ENCODE assay signal across 9 cellular contexts in the genomic region with DNA sequence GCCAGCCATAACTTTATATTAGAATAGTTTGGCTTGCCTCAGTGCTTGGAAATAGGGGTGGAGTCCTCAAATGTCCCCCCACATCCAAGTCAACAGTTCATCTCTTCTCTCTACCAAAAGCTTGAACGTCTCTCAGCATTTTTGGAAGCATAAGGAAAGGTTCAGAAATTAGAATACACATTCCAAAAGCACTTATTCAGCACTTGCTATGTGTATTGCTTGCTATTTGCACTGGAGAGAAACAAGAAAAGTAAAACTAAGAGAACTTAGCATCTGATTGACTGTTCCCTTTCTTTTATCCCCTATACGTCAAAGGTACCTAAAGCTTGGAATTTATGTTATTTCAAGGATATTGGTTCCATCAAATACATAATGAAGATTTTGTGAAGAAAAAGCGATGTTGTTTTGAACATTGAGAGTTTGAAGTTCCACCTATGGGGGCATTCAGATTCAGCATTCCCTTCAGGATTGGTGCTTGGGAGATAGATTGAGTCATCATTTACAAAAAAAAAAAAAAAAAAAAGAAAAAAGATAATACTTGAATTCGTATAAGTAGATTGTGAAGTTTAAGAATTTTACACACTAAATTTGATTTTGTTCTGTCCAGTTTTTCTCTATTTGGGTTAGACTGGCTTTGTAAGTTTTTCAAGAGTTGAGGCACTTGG. TPM values are rescaled to one million over a fixed set of nuclear protein-coding genes. Genes with fewer than 3 reads are reported as not detected.
DNase-seq lines count a peak whose midpoint lies in the region; ATAC-seq and TF ChIP-seq lines count a peak whose summit lies in the region.
"Had no signal": no experiment of that assay in that cellular context is flagged by ENCODE, and none has a peak within 500 bp of the region (broad histone marks: within the 10 kb centered on the region; RNA-seq: fewer than 3 reads in every experiment).

No MANE protein-coding gene starts in this region.

- peak overlapping the region; percentile 95 to 99 for H3K4me3 Mint-ChIP-seq in activated T-cell treated with anti-CD3 and anti-CD28 coated beads, Interleukin-2, amount 50 U/mL, for 72 hours

- peaks cover 0 to 1% of the 10 kb centered on the region in 2 donors for H3K9me3 Mint-ChIP-seq in activated T-cell treated with anti-CD3 and anti-CD28 coated beads, Interleukin-2, amount 50 U/mL, for 72 hours

- no peak for ATAC-seq in activated T-cell treated with anti-CD3 and anti-CD28 coated beads, Interleukin-2, amount 50 U/mL, for 72 hours (replicated peaks in 1 of 2)

- H3K27ac ChIP-seq in tibial artery, result peak overlapping the region; percentile 92 to 94

- H3K4me3 ChIP-seq in adipocyte (ENCODE audit: low read length) (peak overlapping the region; percentile 99), kidney epithelial cell (ENCODE audit: low read depth, low read length) (peak overlapping the region; percentile 62), tibial artery (peak overlapping the region; percentile 77 to 84)

- H3K27me3 Mint-ChIP-seq in activated T-cell treated with anti-CD3 and anti-CD28 coated beads, Interleukin-2, amount 50 U/mL, for 72 hours (ENCODE audit: low read depth), result peaks cover 8% of the 10 kb centered on the region

- H3K36me3 Mint-ChIP-seq in activated T-cell treated with anti-CD3 and anti-CD28 coated beads, Interleukin-2, amount 50 U/mL, for 72 hours (ENCODE audit: insufficient read depth in 2 of 2), result peaks cover 6 to 15% of the 10 kb centered on the region in 2 donors

- H3K9me3 ChIP-seq in adipocyte (ENCODE audit: control insufficient read depth, low read length) (no peaks in the 10 kb centered on the region), tibial artery (no peaks in the 10 kb centered on the region)

- H3K4me1 Mint-ChIP-seq in activated T-cell treated with anti-CD3 and anti-CD28 coated beads, Interleukin-2, amount 50 U/mL, for 72 hours (ENCODE audit: low read depth), result peaks cover 22% of the 10 kb centered on the region

- H3K27me3 ChIP-seq in adipocyte (replicated peaks; ENCODE audit: control insufficient read depth, insufficient read depth, low read length), result no peaks in the 10 kb centered on the region
- no peaks in the 10 kb centered on the region for H3K27me3 ChIP-seq in kidney epithelial cell (ENCODE audit: control insufficient read depth, insufficient read depth, low read length)
- no peaks in the 10 kb centered on the region for H3K27me3 ChIP-seq in tibial artery

- peaks cover 40% of the 10 kb centered on the region for H3K36me3 ChIP-seq in adipocyte (ENCODE audit: control insufficient read depth, insufficient read depth, low read length, severe bottlenecking)
- H3K36me3 ChIP-seq in kidney epithelial cell (ENCODE audit: control insufficient read depth, insufficient read depth, low read length), result peaks cover 4% of the 10 kb centered on the region
- H3K36me3 ChIP-seq in tibial artery, result peaks cover 31 to 36% (median 34%) of the 10 kb centered on the region in 3 donors

- intact Hi-C loops in tibial artery (cut with DNase I; ENCODE audit: low total_unique reads), result no loop called here
- intact Hi-C loops in posterior vena cava (cut with DNase I), result no loop called here

- peak overlapping the region; percentile 99 for H3K27ac Mint-ChIP-seq in activated T-cell treated with anti-CD3 and anti-CD28 coated beads, Interleukin-2, amount 50 U/mL, for 72 hours

- peak overlapping the region; percentile 98 for H3K9ac ChIP-seq in adipocyte (ENCODE audit: low read length)

- TF ChIP-seq CTCF in kidney epithelial cell (IDR thresholded peaks at IDR 0.05; ENCODE audit: insufficient read depth, low read length, poor library complexity, severe bottlenecking) (no peak), tibial artery (IDR thresholded peaks at IDR 0.05) (no peak)

- H3K4me1 ChIP-seq in adipocyte (ENCODE audit: control insufficient read depth, insufficient read depth, low read length) (peaks cover 24% of the 10 kb centered on the region), tibial artery (peaks cover 0 to 24% (median 18%) of the 10 kb centered on the region in 4 donors)

- DNase-seq in activated T-cell treated with anti-CD3 and anti-CD28 coated beads, Interleukin-2, amount 50 U/mL, for 72 hours, result no peak
- no peak for DNase-seq in activated T-cell treated with anti-CD3 and anti-CD28 coated beads, Interleukin-2, amount 50 U/mL, for 48 hours
- DNase-seq in adipocyte (ENCODE audit: low read depth) (peak; percentile 59), kidney epithelial cell (ENCODE audit: low read depth) (no peak), tibial artery (no peak), posterior vena cava (ENCODE audit: low spot score) (no peak), inferior parietal cortex (ENCODE audit: extremely low spot score) (no peak), nucleus accumbens (lab: John Stamatoyannopoulos, UW) (no peak)
- DNase-seq: DMS53 had no signal

RNA-seq across cellular contexts. Expression of a gene that starts 1.3 kb away (rescaled TPM):
- 10 to 100 TPM; 45.5 to 50.8 TPM for total RNA-seq in activated T-cell treated with anti-CD3 and anti-CD28 coated beads, Interleukin-2, amount 50 U/mL, for 72 hours
- 45.4 and 53.7 TPM in 2 replicates for total RNA-seq in kidney epithelial cell
- 10 to 100 TPM; 27.0 to 30.2 TPM for total RNA-seq in posterior vena cava

RNA-seq across cellular contexts. Expression of a gene that starts 12.8 kb away (rescaled TPM):
- not detected for total RNA-seq in activated T-cell treated with anti-CD3 and anti-CD28 coated beads, Interleukin-2, amount 50 U/mL, for 72 hours
- total RNA-seq in kidney epithelial cell, result not detected in 2 replicates
- not detected for total RNA-seq in posterior vena cava

RNA-seq across cellular contexts. Expression of a gene that starts 49.5 kb away (rescaled TPM):
- 10 to 100 TPM in 1 of 2 donors, 1 to 10 TPM in 1; 8.4 to 12.0 TPM for total RNA-seq in activated T-cell treated with anti-CD3 and anti-CD28 coated beads, Interleukin-2, amount 50 U/mL, for 72 hours
- 9.4 and 10.3 TPM in 2 replicates for total RNA-seq in kidney epithelial cell
- 10 to 100 TPM in 1 of 2 donors, 1 to 10 TPM in 1; 6.4 to 16.8 TPM for total RNA-seq in posterior vena cava

RNA-seq across cellular contexts. Expression of a gene that starts 49.7 kb away (rescaled TPM):
- 1 to 10 TPM; 2.5 to 2.6 TPM for total RNA-seq in activated T-cell treated with anti-CD3 and anti-CD28 coated beads, Interleukin-2, amount 50 U/mL, for 72 hours
- total RNA-seq in kidney epithelial cell, result 14.1 and 15.8 TPM in 2 replicates
- 1 to 10 TPM; 3.4 to 4.0 TPM for total RNA-seq in posterior vena cava

RNA-seq across cellular contexts. Expression of a gene that starts 54.2 kb away (rescaled TPM):
- total RNA-seq in activated T-cell treated with anti-CD3 and anti-CD28 coated beads, Interleukin-2, amount 50 U/mL, for 72 hours, result not detected
- total RNA-seq in kidney epithelial cell (not detected in 2 replicates), posterior vena cava (under 1 TPM in 1 of 2 donors, not detected in 1; 0.19 TPM)
